ENCODE assay signal across 11 cellular contexts in the genomic region with DNA sequence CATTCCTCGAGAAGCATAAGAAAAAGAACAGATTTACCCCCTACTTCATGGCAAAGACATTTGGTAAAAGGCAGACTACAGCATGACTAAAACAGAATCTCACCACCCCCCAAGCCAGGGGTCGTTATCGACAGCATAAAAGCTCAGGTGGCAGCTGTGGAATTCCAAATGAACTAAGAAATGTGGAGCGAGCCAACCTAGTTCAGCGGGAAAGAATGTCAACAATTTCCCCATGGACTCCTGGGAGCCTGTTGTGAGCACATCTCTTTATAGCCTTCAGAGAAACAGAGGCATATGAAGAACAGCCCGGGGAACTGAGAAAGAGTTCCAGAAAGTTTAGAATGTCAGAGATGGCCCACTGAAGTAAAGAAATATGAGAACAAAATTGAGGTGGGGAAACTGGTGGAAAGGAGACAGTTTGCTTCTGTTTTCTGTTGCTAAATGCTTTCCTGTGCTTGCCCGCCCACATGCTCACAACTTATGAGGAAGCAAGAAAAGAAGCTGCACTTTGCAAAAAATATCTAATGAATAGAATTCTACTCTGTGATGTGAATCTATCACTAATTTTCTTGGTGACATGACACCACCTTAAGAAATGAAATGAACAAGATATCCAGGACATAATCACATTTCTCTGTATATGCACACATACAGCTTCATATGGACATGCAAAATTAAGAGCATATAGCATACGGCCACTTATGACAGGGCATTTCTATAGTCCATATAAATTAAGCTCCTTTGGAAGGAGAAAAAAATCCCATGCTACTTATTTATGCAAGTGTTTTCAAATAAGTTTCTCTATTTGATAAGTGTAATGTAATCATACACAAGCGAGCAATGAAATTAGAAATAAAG.
DNase-seq lines count a peak whose midpoint lies in the region; ATAC-seq, FAIRE-seq and TF ChIP-seq lines count a peak whose summit lies in the region.
"Had no signal": no experiment of that assay in that cellular context is flagged by ENCODE, and none has a peak within 500 bp of the region (broad histone marks: within the 10 kb centered on the region; RNA-seq: fewer than 3 reads in every experiment).

No MANE protein-coding gene starts in this region.

- H3K36me3 ChIP-seq in Caco-2 (ENCODE audit: control insufficient read depth, insufficient read depth, low read length) = no peaks in the 10 kb centered on the region
- no peaks in the 10 kb centered on the region for H3K36me3 ChIP-seq in esophagus muscularis mucosa
- H3K36me3 ChIP-seq in small intestine (ENCODE audit: control insufficient read depth in 2 of 2, insufficient read depth in 2 of 2, low read length in 2 of 2) = no peaks in the 10 kb centered on the region

- ATAC-seq in activated CD4-positive, CD25-positive, alpha-beta regulatory T cell treated with anti-CD3 and anti-CD28 coated beads, Interleukin-2, amount 50 U/mL, for 24 hours = no peak
- no peak for ATAC-seq in left colon

- H3K4me3 ChIP-seq in Caco-2 (ENCODE audit: low read depth, low read length) = no peak overlapping the region
- H3K4me3 ChIP-seq in NB4 (ENCODE audit: low read depth, low read length) = no peak overlapping the region
- H3K4me3 ChIP-seq in esophagus muscularis mucosa = peak overlapping the region in 3 of 4 donors; percentile 10 to 36 (median 25)
- H3K4me3 ChIP-seq in small intestine (ENCODE audit: low read depth in 1 of 2, low read length in 2 of 2) = no peak overlapping the region

- peaks cover 24% of the 10 kb centered on the region for H3K4me1 ChIP-seq in Caco-2
- H3K4me1 ChIP-seq in esophagus muscularis mucosa = peaks cover 6 to 21% (median 15%) of the 10 kb centered on the region in 4 donors
- H3K4me1 ChIP-seq in small intestine (ENCODE audit: control insufficient read depth in 2 of 2, insufficient read depth in 1 of 2, low read depth in 1 of 2, low read length in 1 of 2) = no peaks in the 10 kb centered on the region

- H3K27me3 Mint-ChIP-seq in Caco-2 (ENCODE audit: insufficient read depth, unreplicated experiment) = no peaks in the 10 kb centered on the region

- peak overlapping the region; percentile 14 to 51 (median 29) for H3K27ac ChIP-seq in esophagus muscularis mucosa (replicated peaks in 1 of 4)
- no peak overlapping the region for H3K27ac ChIP-seq in small intestine (ENCODE audit: low read depth in 1 of 2, low read length in 1 of 2)

- CTCF ChIA-PET in Caco-2 (lab: Charles Lee) = interaction anchor here (0.8 to 1.8 kb wide), 3 partner anchors 14 to 345 kb away, joined by 4 to 7 read pairs (median 4); no protein-coding TSS in a partner anchor

- 37% methylated on average over 9 of the region's 9 CpGs for WGBS in esophagus muscularis mucosa
- WGBS in small intestine, 3 donors = 56 to 79% (median 58%) methylated on average over 9 of the region's 9 CpGs

- no peaks in the 10 kb centered on the region for H3K9me3 Mint-ChIP-seq in Caco-2 (ENCODE audit: unreplicated experiment)

- intact Hi-C loops in Caco-2 (cut with micrococcal nuclease; ENCODE audit: unreplicated experiment) = loop anchor here (5.0 to 10.0 kb wide), 3 partner anchors 79 to 347 kb away; no protein-coding TSS in a partner anchor
- intact Hi-C loops in esophagus muscularis mucosa (cut with DNase I) = no loop called here
- intact Hi-C loops in left colon (cut with DNase I, micrococcal nuclease) = no loop called here

- peak overlapping the region; percentile 67 for H3K27ac Mint-ChIP-seq in Caco-2 (ENCODE audit: unreplicated experiment)

- POLR2A ChIA-PET in Caco-2 (lab: Charles Lee) = interaction anchor here (1.1 kb wide), 1 partner anchor 146 kb away, joined by 3 read pairs; no protein-coding TSS in a partner anchor

- no peak for FAIRE-seq in small intestine (lab: Jason Lieb, UNC)

- BruUV-seq in Caco-2 (replicated peaks; lab: Mats Ljungman, UMichigan) = TSS peak; percentile 79

- H3K9me3 ChIP-seq in Caco-2 = no peaks in the 10 kb centered on the region
- no peaks in the 10 kb centered on the region for H3K9me3 ChIP-seq in esophagus muscularis mucosa
- no peaks in the 10 kb centered on the region for H3K9me3 ChIP-seq in small intestine (ENCODE audit: control insufficient read depth, low read depth)

- peaks cover 6% of the 10 kb centered on the region for H3K36me3 Mint-ChIP-seq in Caco-2 (ENCODE audit: insufficient read depth, unreplicated experiment)

- TF ChIP-seq POLR2A in NB4 (IDR thresholded peaks at IDR 0.05; ENCODE audit: extremely low read depth, insufficient read length) = no peak
- no peak for TF ChIP-seq POLR2A in esophagus muscularis mucosa (IDR thresholded peaks at IDR 0.05; ENCODE audit: low read depth)

- H3K4me3 Mint-ChIP-seq in Caco-2 (ENCODE audit: unreplicated experiment) = peak overlapping the region; percentile 63

- DNase-seq in Caco-2 (peak; percentile 45 to 67), NB4 (ENCODE audit: low read depth) (peak; percentile 1), esophagus muscularis mucosa (ENCODE audit: extremely low spot score) (no peak), non-pigmented ciliary epithelial cell (ENCODE audit: low read depth) (peak; percentile 65), NCI-H2029 treated with DMSO at 0.1 percent for 48 hours (lab: John Stamatoyannopoulos, UW) (no peak), small intestine (no peak), left colon (no peak)
- DNase-seq: activated effector memory CD4-positive, alpha-beta T cell treated with anti-CD3 and anti-CD28 coated beads, Interleukin-2, amount 50 U/mL, for 16 hours; hypothalamus; SIG-M5 had no signal

- TF ChIP-seq EP300 in esophagus muscularis mucosa (IDR thresholded peaks at IDR 0.05) = no peak

- no peak for TF ChIP-seq CTCF in Caco-2 (IDR thresholded peaks at IDR 0.05; ENCODE audit: insufficient read depth in 1 of 2, low read depth in 1 of 2, low read length in 1 of 2, severe bottlenecking in 1 of 2, unreplicated experiment in 1 of 2)
- TF ChIP-seq CTCF in NB4 (IDR thresholded peaks at IDR 0.05; ENCODE audit: low read depth, low read length) = no peak
- no peak for TF ChIP-seq CTCF in esophagus muscularis mucosa (IDR thresholded peaks at IDR 0.05)

- H3K27me3 ChIP-seq in Caco-2 (replicated peaks; ENCODE audit: control insufficient read depth, insufficient read depth, low read length) (no peaks in the 10 kb centered on the region), esophagus muscularis mucosa (no peaks in the 10 kb centered on the region), small intestine (ENCODE audit: control insufficient read depth in 2 of 2, insufficient read depth in 2 of 2, low read length in 2 of 2) (no peaks in the 10 kb centered on the region)

- H3K4me1 Mint-ChIP-seq in Caco-2 (ENCODE audit: low read depth, unreplicated experiment) = peaks cover 7% of the 10 kb centered on the region

Comparison
In these comparisons a context has a peak if more than half of its experiments do, and no peak if none do; other contexts are left out.
1. DNase-seq: peak in Caco-2 (2 of 2), NB4 (single experiment) and non-pigmented ciliary epithelial cell (single experiment); none in esophagus muscularis mucosa (single experiment), NCI-H2029 treated with DMSO at 0.1 percent for 48 hours (single experiment), small intestine (single experiment) and left colon (0 of 2).
2. H3K4me3 ChIP-seq: peak in esophagus muscularis mucosa (3 of 4); none in Caco-2 (single experiment), NB4 (single experiment) and small intestine (0 of 2).
3. H3K27ac ChIP-seq: peak in esophagus muscularis mucosa (4 of 4); none in small intestine (0 of 2).